10 cellular contexts compared by ENCODE assay signal in the genomic region with DNA sequence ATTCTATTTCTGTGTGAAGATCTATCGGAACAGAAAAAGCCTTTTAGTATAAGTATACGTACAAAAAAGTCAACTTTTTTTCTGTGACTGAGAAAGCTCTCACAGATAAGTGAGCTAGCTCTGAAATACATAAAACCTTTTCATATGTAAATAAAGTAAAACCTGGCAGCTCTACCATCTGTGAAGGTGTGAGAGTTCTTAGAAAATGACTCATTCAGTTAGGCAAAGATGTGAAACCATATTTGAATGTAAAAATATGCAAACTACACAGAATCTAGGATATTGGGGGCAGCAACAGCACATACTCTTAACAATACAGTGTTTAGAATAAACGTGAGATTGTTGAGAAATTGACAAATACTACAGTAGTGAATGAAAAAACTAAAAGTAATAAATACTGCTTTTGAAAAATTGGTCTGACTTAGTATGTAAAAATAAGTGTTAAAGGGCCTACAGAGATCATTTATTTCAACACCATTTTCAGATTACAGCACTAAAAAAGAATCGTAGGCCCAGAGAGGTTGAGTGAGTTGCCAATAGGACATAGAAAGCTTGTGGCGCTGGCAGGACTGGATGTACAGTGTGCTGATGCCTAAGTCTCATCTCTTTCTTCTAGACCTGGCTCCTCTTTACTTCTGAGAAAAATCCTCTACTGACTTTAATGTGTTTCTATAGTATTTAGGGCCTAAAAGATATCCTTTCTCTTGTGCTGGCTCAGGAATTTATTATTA. TPM values are rescaled to one million over a fixed set of nuclear protein-coding genes. Genes with fewer than 3 reads are reported as not detected.
A peak's percentile ranks its signal among the peaks of the same experiment; 100 is the strongest.
DNase-seq lines count a peak whose midpoint lies in the region; ATAC-seq and TF ChIP-seq lines count a peak whose summit lies in the region.
"Had no signal": no experiment of that assay in that cellular context is flagged by ENCODE, and none has a peak within 500 bp of the region (broad histone marks: within the 10 kb centered on the region; RNA-seq: fewer than 3 reads in every experiment).

No MANE protein-coding gene starts in this region.

- TF ChIP-seq POLR2A in gastrocnemius medialis (IDR thresholded peaks at IDR 0.05) = no peak

- peak overlapping the region; percentile 87 for H3K27ac Mint-ChIP-seq in activated naive CD8-positive, alpha-beta T cell treated with anti-CD3 and anti-CD28 coated beads, Interleukin-2, amount 50 U/mL, for 24 hours

- H3K4me1 Mint-ChIP-seq in activated naive CD8-positive, alpha-beta T cell treated with anti-CD3 and anti-CD28 coated beads, Interleukin-2, amount 50 U/mL, for 24 hours = peaks cover 70% of the 10 kb centered on the region

- H3K9me3 ChIP-seq in gastrocnemius medialis = no peaks in the 10 kb centered on the region

- no peaks in the 10 kb centered on the region for H3K27me3 ChIP-seq in gastrocnemius medialis

- H3K36me3 ChIP-seq in gastrocnemius medialis = no peaks in the 10 kb centered on the region

- intact Hi-C loops in gastrocnemius medialis (cut with DNase I; ENCODE audit: low total_unique reads) = no loop called here

- H3K4me1 ChIP-seq in gastrocnemius medialis = no peaks in the 10 kb centered on the region

- TF ChIP-seq CTCF in GM12864 (IDR thresholded peaks at IDR 0.05; ENCODE audit: low read depth, low read length, missing control alignments) (no peak), gastrocnemius medialis (IDR thresholded peaks at IDR 0.05 in 4 of 5, conservative IDR thresholded peaks at IDR 0.05 in 1 of 5) (no peak)

- no peaks in the 10 kb centered on the region for H3K9me3 Mint-ChIP-seq in activated naive CD8-positive, alpha-beta T cell treated with anti-CD3 and anti-CD28 coated beads, Interleukin-2, amount 50 U/mL, for 24 hours

- no peaks in the 10 kb centered on the region for H3K36me3 Mint-ChIP-seq in activated naive CD8-positive, alpha-beta T cell treated with anti-CD3 and anti-CD28 coated beads, Interleukin-2, amount 50 U/mL, for 24 hours (ENCODE audit: low read depth)

- no peak overlapping the region for H3K27ac ChIP-seq in gastrocnemius medialis
- H3K27ac ChIP-seq: PC-9 had no signal

- DNase-seq in GM12864 (ENCODE audit: low read depth) (peak; percentile 26), COLO829 (ENCODE audit: low spot score) (no peak), gastrocnemius medialis (no peak), nucleus accumbens (lab: John Stamatoyannopoulos, UW) (no peak), AG08396 (ENCODE audit: low spot score) (no peak)
- no peak for DNase-seq in activated naive CD8-positive, alpha-beta T cell treated with anti-CD3 and anti-CD28 coated beads, Interleukin-2, amount 50 U/mL, for 24 hours
- DNase-seq: aorta, PC-9 had no signal

- no peaks in the 10 kb centered on the region for H3K27me3 Mint-ChIP-seq in activated naive CD8-positive, alpha-beta T cell treated with anti-CD3 and anti-CD28 coated beads, Interleukin-2, amount 50 U/mL, for 24 hours

- in situ Hi-C loops in gastrocnemius medialis (cut with MboI; ENCODE audit: low sequenced_read_pairs in 4 of 4) = no loop called here

- H3K4me3 Mint-ChIP-seq in activated naive CD8-positive, alpha-beta T cell treated with anti-CD3 and anti-CD28 coated beads, Interleukin-2, amount 50 U/mL, for 24 hours = peak overlapping the region; percentile 66

- ATAC-seq in GM19468 (IDR thresholded peaks at IDR 0.05; ENCODE audit: extremely low read depth, unreplicated experiment) (peak; percentile 93), HG03196 (IDR thresholded peaks at IDR 0.05; ENCODE audit: unreplicated experiment) (peak; percentile 95), gastrocnemius medialis (no peak)
- ATAC-seq in activated naive CD8-positive, alpha-beta T cell treated with anti-CD3 and anti-CD28 coated beads, Interleukin-2, amount 50 U/mL, for 24 hours = peak; percentile 61

- no peak overlapping the region for H3K4me3 ChIP-seq in GM12864 (ENCODE audit: low read depth, low read length)
- H3K4me3 ChIP-seq in gastrocnemius medialis = no peak overlapping the region
- H3K4me3 ChIP-seq: PC-9 had no signal

RNA-seq across cellular contexts. Expression of gene ATP6V1G3, which starts 19.8 kb away (rescaled TPM):
- not detected for total RNA-seq in gastrocnemius medialis
- total RNA-seq: aorta, PC-9 had no signal

Comparison
In these comparisons a context has a peak if more than half of its experiments do, and no peak if none do; other contexts are left out.
1. ATAC-seq: peak in GM19468 (single experiment), HG03196 (single experiment) and activated naive CD8-positive, alpha-beta T cell treated with anti-CD3 and anti-CD28 coated beads, Interleukin-2, amount 50 U/mL, for 24 hours (single experiment); none in gastrocnemius medialis (0 of 2).